9 cellular contexts compared by ENCODE assay signal in the genomic region with DNA sequence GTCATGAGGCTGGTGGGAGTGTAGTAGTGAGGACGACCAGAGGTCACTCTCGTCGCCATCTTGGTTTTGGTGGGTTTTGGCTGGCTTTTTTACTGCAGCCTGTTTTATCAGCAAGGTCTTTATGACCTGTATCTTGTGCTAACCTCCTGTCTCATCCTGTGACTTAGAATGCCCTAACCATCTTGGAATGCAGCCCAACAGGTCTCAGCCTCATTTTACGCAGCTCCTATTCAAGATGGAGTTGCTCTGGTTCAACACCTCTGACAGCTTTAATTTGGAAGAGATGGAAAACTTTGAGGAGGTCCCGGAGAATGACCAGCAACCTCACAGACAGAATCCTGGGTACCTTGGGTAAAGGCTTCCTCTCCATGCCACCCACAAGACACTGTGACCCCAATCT. TPM values are rescaled to one million over a fixed set of nuclear protein-coding genes. Genes with fewer than 3 reads are reported as not detected.
"Had no signal": no experiment of that assay in that cellular context is flagged by ENCODE, and none has a peak within 500 bp of the region (broad histone marks: within the 10 kb centered on the region; RNA-seq: fewer than 3 reads in every experiment).

No MANE protein-coding gene starts in this region.

RNA-seq across cellular contexts. Expression of a gene that starts 10.4 kb away (rescaled TPM):
- total RNA-seq: activated naive CD4-positive, alpha-beta T cell treated with anti-CD3 and anti-CD28 coated beads for 36 hours; activated naive CD4-positive, alpha-beta T cell treated with anti-CD3 and anti-CD28 coated beads, Interleukin-2, amount 50 U/mL, for 72 hours; activated naive CD8-positive, alpha-beta T cell treated with anti-CD3 and anti-CD28 coated beads for 36 hours; activated naive CD8-positive, alpha-beta T cell treated with anti-CD3 and anti-CD28 coated beads, Interleukin-2, amount 10 ng/mL, durations not matched to agents 7 days and 5 days; activated T-cell treated with anti-CD3 and anti-CD28 coated beads, Interleukin-2, amount 50 U/mL, for 72 hours; activated T-helper 1 cell treated with anti-CD3 and anti-CD28 coated beads, Interleukin-12 subunit alpha, Interleukin-12 subunit beta, Interleukin-2, Interleukin-4 antibody, amounts not matched to agents 30 ng/mL and 10 ng/mL and 1 ng/mL, durations not matched to agents 14 hours and 24 hours and 36 hours; activated T-helper 17 cell treated with anti-CD3 and anti-CD28 coated beads, Interleukin-2, amount 50 U/mL, for 72 hours; activated T-helper 2 cell treated with anti-CD3 and anti-CD28 coated beads, Interferon-gamma antibody, Interleukin-2, Interleukin-4, amounts not matched to agents 10 μg/mL and 5 μg/mL and 100 μg/mL, durations not matched to agents 14 hours and 24 hours and 36 hours; body of pancreas had no signal
